ENCODE assay signal across 9 cellular contexts in genomic region chr1:181936269-181936668, GRCh38.
DNase-seq lines count a peak whose midpoint lies in the region; ATAC-seq, FAIRE-seq and TF ChIP-seq lines count a peak whose summit lies in the region.
"Had no signal": no experiment of that assay in that cellular context is flagged by ENCODE, and none has a peak within 500 bp of the region (broad histone marks: within the 10 kb centered on the region; RNA-seq: fewer than 3 reads in every experiment).

No MANE protein-coding gene starts in this region.

- peaks cover 16% of the 10 kb centered on the region for H3K4me1 ChIP-seq in GM12878 (ENCODE audit: control insufficient read depth, insufficient read depth, low read length)
- H3K4me1 ChIP-seq: parathyroid adenoma had no signal

- H3K9ac ChIP-seq in GM12878 (ENCODE audit: control insufficient read depth, insufficient read depth, low read length): peak overlapping the region; percentile 38
- H3K9ac ChIP-seq: parathyroid adenoma had no signal

- no peaks in the 10 kb centered on the region for H3K27me3 ChIP-seq in GM12878 (replicated peaks in 1 of 2; ENCODE audit: control insufficient read depth in 2 of 2, insufficient read depth in 2 of 2, low read length in 1 of 2)

- no peak overlapping the region for H3K4me3 ChIP-seq in GM12878

- no peak for TF ChIP-seq EP300 in GM12878 (IDR thresholded peaks at IDR 0.05; ENCODE audit: borderline replicate concordance in 1 of 2, control insufficient read depth in 1 of 2, low read depth in 2 of 2, low read length in 2 of 2)

- RAD21 ChIA-PET in GM12878 (lab: Charles Lee; ENCODE audit: unreplicated experiment): interaction anchor here (0.7 to 11.8 kb wide), 31 partner anchors 92 to 1055 kb away, joined by 3 to 299 read pairs (median 6); partner anchors contain the start of gene CACNA1E

- BruUV-seq in GM12878 (replicated peaks; lab: Mats Ljungman, UMichigan): no TSS peak

- TF ChIP-seq CTCF in GM20000 (IDR thresholded peaks at IDR 0.05; ENCODE audit: extremely low read depth, missing control alignments) (no peak), GM12878 (IDR thresholded peaks at IDR 0.05 in 2 of 3, conservative IDR thresholded peaks at IDR 0.05 in 1 of 3; ENCODE audit: control insufficient read depth in 2 of 3, extremely low read depth in 1 of 3, insufficient read depth in 1 of 3, low read depth in 3 of 3, low read length in 3 of 3) (no peak)

- H3K27ac ChIP-seq in GM12878 (ENCODE audit: control insufficient read depth, insufficient read depth): peak overlapping the region; percentile 82
- H3K27ac ChIP-seq: parathyroid adenoma had no signal

- SMC1A ChIA-PET in GM12878 (lab: Charles Lee; ENCODE audit: uncharacterized antibody, unreplicated experiment): interaction anchor here (0.7 to 12.5 kb wide), 27 partner anchors 8 to 746 kb away, joined by 3 to 260 read pairs (median 5); partner anchors contain the start of gene CACNA1E

- POLR2A ChIA-PET in GM12878 (lab: Charles Lee): interaction anchor here (0.6 to 3.5 kb wide), 5 partner anchors 189 to 507 kb away, joined by 3 to 33 read pairs (median 4); partner anchors contain the start of gene CACNA1E

- TF ChIP-seq POLR2A in GM12878 (IDR thresholded peaks at IDR 0.05; ENCODE audit: low read depth, low read length): no peak

- no peaks in the 10 kb centered on the region for H4K20me1 ChIP-seq in GM12878 (ENCODE audit: control insufficient read depth, insufficient read depth)

- FAIRE-seq in GM12878 (lab: Jason Lieb, UNC): peak; percentile 52

- no peaks in the 10 kb centered on the region for H3K36me3 ChIP-seq in GM12878 (ENCODE audit: control insufficient read depth in 2 of 2, insufficient read depth in 2 of 2, low read length in 1 of 2)

- peak overlapping the region; percentile 52 for H2AFZ ChIP-seq in GM12878 (ENCODE audit: control insufficient read depth, low read depth, low read length)
- H2AFZ ChIP-seq: parathyroid adenoma had no signal

- CTCF ChIA-PET in GM12878 (lab: Yijun Ruan, JAX): interaction anchor here (0.6 to 12.0 kb wide), 43 partner anchors 9 to 1052 kb away, joined by 3 to 319 read pairs (median 4); partner anchors contain the start of gene CACNA1E

- TF ChIP-seq RAD21 in GM12878 (IDR thresholded peaks at IDR 0.05; ENCODE audit: insufficient read depth, low read depth, low read length): no peak

- intact Hi-C loops in GM12878 (cut with micrococcal nuclease; ENCODE audit: unreplicated experiment) (loop anchor here (2.0 to 10.0 kb wide), 7 partner anchors 93 to 851 kb away; partner anchors contain the start of gene IER5), left colon (cut with DNase I, micrococcal nuclease) (loop anchor here in 1 of 2 donors (5.0 kb wide), 1 partner anchor 459 kb away; no protein-coding TSS in a partner anchor)

- H3K9me3 ChIP-seq in GM12878 (replicated peaks; ENCODE audit: control insufficient read depth, insufficient read depth, low read length): no peaks in the 10 kb centered on the region

- no peaks in the 10 kb centered on the region for H3K79me2 ChIP-seq in GM12878 (ENCODE audit: control insufficient read depth, insufficient read depth, low read length)
- H3K79me2 ChIP-seq: parathyroid adenoma had no signal

- in situ Hi-C loops in GM12878 (cut with MboI): no loop called here

- ATAC-seq in GM18870 (IDR thresholded peaks at IDR 0.05; ENCODE audit: unreplicated experiment) (peak; percentile 33), HG03039 (IDR thresholded peaks at IDR 0.05; ENCODE audit: unreplicated experiment) (peak; percentile 31), GM12878 (peak; percentile 64), left colon (no peak)

- WGBS in GM12878 (ENCODE audit: insufficient coverage, insufficient replicate concordance, low lambda C conversion rate, missing lambda C conversion rate): 97% methylated on average over 2 of the region's 2 CpGs

- peak; percentile 36 for DNase-seq in GM20000 (ENCODE audit: low spot score)
- DNase-seq in GM12878 (ENCODE audit: low read depth, low spot score): no peak
- no peak for DNase-seq in left colon
- DNase-seq in Kasumi-1 (lab: John Stamatoyannopoulos, UW): no peak
- no peak for DNase-seq in mesenteric fat pad (ENCODE audit: low spot score)
- DNase-seq: activated CD4-positive, CD25-positive, alpha-beta regulatory T cell had no signal

- H3K4me2 ChIP-seq in GM12878 (ENCODE audit: control insufficient read depth, insufficient read depth): peak overlapping the region; percentile 62

TF ChIP-seq in GM12878, 131 proteins besides CTCF, POLR2A, EP300 and RAD21 (continues in another document):
- TF ChIP-seq FOS (IDR thresholded peaks at IDR 0.05; ENCODE audit: borderline replicate concordance, extremely low read depth, insufficient read length) (no peak), FOXK2 (IDR thresholded peaks at IDR 0.05) (no peak), KDM1A (IDR thresholded peaks at IDR 0.05; ENCODE audit: borderline replicate concordance) (no peak), MTA2 (IDR thresholded peaks at IDR 0.05; ENCODE audit: low read depth) (no peak), SREBF1 (IDR thresholded peaks at IDR 0.05; ENCODE audit: low read length) (no peak), ETV6 (conservative IDR thresholded peaks at IDR 0.05 in 1 of 2, IDR thresholded peaks at IDR 0.05 in 1 of 2; ENCODE audit: borderline replicate concordance in 1 of 2, low read depth in 1 of 2) (no peak), STAT3 (IDR thresholded peaks at IDR 0.05; ENCODE audit: low read depth, low read length) (no peak), HCFC1 (IDR thresholded peaks at IDR 0.05; ENCODE audit: low read length) (no peak), PBX3 (IDR thresholded peaks at IDR 0.05; ENCODE audit: insufficient replicate concordance, low read depth, low read length) (peak; percentile 56), HDGF (IDR thresholded peaks at IDR 0.05) (0 out of 2 replicates have a peak, but pooled peaks have one; percentile 19), SMC3 (IDR thresholded peaks at IDR 0.05; ENCODE audit: borderline replicate concordance, low read length) (no peak), PKNOX1 (IDR thresholded peaks at IDR 0.05) (peak; percentile 85), ZBED1 (IDR thresholded peaks at IDR 0.05; ENCODE audit: borderline replicate concordance) (no peak), TCF3 (IDR thresholded peaks at IDR 0.05; ENCODE audit: borderline replicate concordance, insufficient read depth, low read depth, low read length) (peak; percentile 6; the same call in 1 of the 2 replicates), E2F4 (IDR thresholded peaks at IDR 0.05; ENCODE audit: low read depth, low read length) (no peak), EGR1 (IDR thresholded peaks at IDR 0.05; ENCODE audit: borderline replicate concordance in 1 of 2, low read depth in 2 of 2, low read length in 2 of 2) (no peak), MTA3 (IDR thresholded peaks at IDR 0.05; ENCODE audit: borderline replicate concordance, low read length) (no peak)
- TF ChIP-seq, protein P1, sequence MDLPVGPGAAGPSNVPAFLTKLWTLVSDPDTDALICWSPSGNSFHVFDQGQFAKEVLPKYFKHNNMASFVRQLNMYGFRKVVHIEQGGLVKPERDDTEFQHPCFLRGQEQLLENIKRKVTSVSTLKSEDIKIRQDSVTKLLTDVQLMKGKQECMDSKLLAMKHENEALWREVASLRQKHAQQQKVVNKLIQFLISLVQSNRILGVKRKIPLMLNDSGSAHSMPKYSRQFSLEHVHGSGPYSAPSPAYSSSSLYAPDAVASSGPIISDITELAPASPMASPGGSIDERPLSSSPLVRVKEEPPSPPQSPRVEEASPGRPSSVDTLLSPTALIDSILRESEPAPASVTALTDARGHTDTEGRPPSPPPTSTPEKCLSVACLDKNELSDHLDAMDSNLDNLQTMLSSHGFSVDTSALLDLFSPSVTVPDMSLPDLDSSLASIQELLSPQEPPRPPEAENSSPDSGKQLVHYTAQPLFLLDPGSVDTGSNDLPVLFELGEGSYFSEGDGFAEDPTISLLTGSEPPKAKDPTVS (IDR thresholded peaks at IDR 0.05; ENCODE audit: low read depth, low read length): no peak
